In the genomic region with DNA sequence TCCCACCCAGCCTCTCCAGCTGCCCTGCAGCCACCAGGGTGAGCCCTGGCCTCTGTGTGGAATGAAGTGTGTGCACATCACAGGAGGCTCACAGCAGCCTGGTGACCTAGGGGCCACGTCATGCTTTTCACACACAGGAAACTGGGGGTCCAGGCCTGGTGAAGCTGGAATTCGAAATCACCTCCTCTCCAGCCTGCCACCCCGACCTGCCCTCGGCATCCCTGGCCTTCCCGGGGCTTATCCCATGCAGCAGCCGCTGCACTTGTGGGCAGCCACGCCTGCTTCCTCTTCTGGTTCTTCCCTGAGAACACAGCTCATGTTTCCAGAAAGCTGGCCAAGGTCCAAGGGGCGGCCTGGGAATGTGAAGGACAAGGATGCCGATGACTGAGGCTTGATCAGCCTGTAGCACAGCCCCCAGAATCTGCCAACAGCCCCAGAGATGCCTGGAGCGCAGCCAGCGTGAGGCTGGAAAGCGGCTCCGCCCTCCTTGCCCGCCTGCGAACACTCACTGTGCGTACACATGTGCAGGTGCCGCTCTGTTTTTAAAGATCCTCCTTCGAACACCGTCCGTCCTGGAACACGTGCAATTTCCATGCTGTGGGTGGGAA, we compare ENCODE assay signal across 11 cellular contexts. TPM values are rescaled to one million over a fixed set of nuclear protein-coding genes. Genes with fewer than 3 reads are reported as not detected.
DNase-seq lines count a peak whose midpoint lies in the region; ATAC-seq, FAIRE-seq and TF ChIP-seq lines count a peak whose summit lies in the region.
"Had no signal": no experiment of that assay in that cellular context is flagged by ENCODE, and none has a peak within 500 bp of the region (broad histone marks: within the 10 kb centered on the region; RNA-seq: fewer than 3 reads in every experiment).

No MANE protein-coding gene starts in this region.

- ATAC-seq in HG03442 (IDR thresholded peaks at IDR 0.05; ENCODE audit: unreplicated experiment) (no peak), GM18868 (IDR thresholded peaks at IDR 0.05; ENCODE audit: unreplicated experiment) (no peak)
- ATAC-seq in activated naive CD4-positive, alpha-beta T cell treated with anti-CD3 and anti-CD28 coated beads, Interleukin-2, amount 50 U/mL, for 72 hours, result no peak

- POLR2A ChIA-PET in RWPE1 (lab: Yijun Ruan, JAX; ENCODE audit: low non-redundant PET), result interaction anchor here (0.6 kb wide), 1 partner anchor 102 kb away, joined by 6 read pairs; no protein-coding TSS in a partner anchor

- no peaks in the 10 kb centered on the region for H3K9me3 ChIP-seq in small intestine (ENCODE audit: control insufficient read depth, low read depth)
- H3K9me3 ChIP-seq: Caco-2 had no signal

- H3K9me3 Mint-ChIP-seq in activated naive CD4-positive, alpha-beta T cell treated with anti-CD3 and anti-CD28 coated beads, Interleukin-2, amount 50 U/mL, for 72 hours, result no peaks in the 10 kb centered on the region

- H3K27ac Mint-ChIP-seq in activated naive CD4-positive, alpha-beta T cell treated with anti-CD3 and anti-CD28 coated beads, Interleukin-2, amount 50 U/mL, for 72 hours, result no peak overlapping the region

- no peak for TF ChIP-seq CTCF in RWPE1 (conservative IDR thresholded peaks at IDR 0.05; ENCODE audit: low read depth)

- WGBS in small intestine, 3 donors, result 9 to 20% (median 20%) methylated on average over 21 of the region's 21 CpGs

- no peak for FAIRE-seq in small intestine (lab: Jason Lieb, UNC)
- FAIRE-seq: TTC549 had no signal

- no peak overlapping the region for H3K4me3 ChIP-seq in small intestine (ENCODE audit: low read depth in 1 of 2, low read length in 2 of 2)

- CTCF ChIA-PET in RWPE1 (lab: Yijun Ruan, JAX), result interaction anchor here (0.6 to 5.6 kb wide), 9 partner anchors 10 to 140 kb away, joined by 3 to 63 read pairs (median 3); no protein-coding TSS in a partner anchor

- DNase-seq in SIG-M5 treated with dmso at 0.1 percent for 504 hours (lab: John Stamatoyannopoulos, UW; ENCODE audit: unreplicated experiment) (peak; percentile 72), SIG-M5 (lab: John Stamatoyannopoulos, UW) (no peak), RWPE1 (ENCODE audit: low spot score) (peak; percentile 99), glomerular endothelial cell (ENCODE audit: extremely low read depth, low read depth, low spot score) (peak; percentile 86), small intestine (peak; percentile 65)
- DNase-seq in activated naive CD4-positive, alpha-beta T cell treated with anti-CD3 and anti-CD28 coated beads, Interleukin-2, amount 50 U/mL, for 72 hours (ENCODE audit: low spot score in 2 of 2), result no peak

- H3K4me1 ChIP-seq in small intestine (ENCODE audit: control insufficient read depth in 2 of 2, insufficient read depth in 1 of 2, low read depth in 1 of 2, low read length in 1 of 2), result no peaks in the 10 kb centered on the region
- H3K4me1 ChIP-seq: parathyroid adenoma had no signal

- H3K36me3 Mint-ChIP-seq in activated naive CD4-positive, alpha-beta T cell treated with anti-CD3 and anti-CD28 coated beads, Interleukin-2, amount 50 U/mL, for 72 hours, result no peaks in the 10 kb centered on the region

- no peaks in the 10 kb centered on the region for H3K36me3 ChIP-seq in small intestine (ENCODE audit: control insufficient read depth in 2 of 2, insufficient read depth in 2 of 2, low read length in 2 of 2)

- H3K27me3 ChIP-seq in small intestine (ENCODE audit: control insufficient read depth in 2 of 2, insufficient read depth in 2 of 2, low read length in 2 of 2), result peaks cover 7 to 10% of the 10 kb centered on the region in 2 donors

- H3K27ac ChIP-seq in RWPE1 (peak overlapping the region; percentile 96), small intestine (ENCODE audit: low read depth in 1 of 2, low read length in 1 of 2) (no peak overlapping the region)
- H3K27ac ChIP-seq: parathyroid adenoma had no signal

RNA-seq across cellular contexts. Expression of a gene that starts 4.2 kb away (rescaled TPM):
- 0.23 and 7.8 TPM in 2 replicates for total RNA-seq in glomerular endothelial cell
- polyA plus RNA-seq in small intestine, result 1 to 10 TPM in 1 of 3 donors, not detected in 2; 1.2 TPM
- total RNA-seq in activated naive CD4-positive, alpha-beta T cell treated with anti-CD3 and anti-CD28 coated beads, Interleukin-2, amount 50 U/mL, for 72 hours, result not detected

Comparison
In these comparisons a context has a peak if more than half of its experiments do, and no peak if none do; other contexts are left out.
1. DNase-seq: peak in SIG-M5 treated with dmso at 0.1 percent for 504 hours (single experiment), RWPE1 (single experiment), glomerular endothelial cell (single experiment) and small intestine (single experiment); none in SIG-M5 (single experiment) and activated naive CD4-positive, alpha-beta T cell treated with anti-CD3 and anti-CD28 coated beads, Interleukin-2, amount 50 U/mL, for 72 hours (0 of 2).